Comparison of ENCODE assay signal across 8 cellular contexts in genomic region chr19:49362048-49362925, GRCh38. TPM values are rescaled to one million over a fixed set of nuclear protein-coding genes. Genes with fewer than 3 reads are reported as not detected.
DNase-seq lines count a peak whose midpoint lies in the region; ATAC-seq lines count a peak whose summit lies in the region.

Gene TEAD2 (minus strand): TSS chr19:49362416. CDS start chr19:49360075, 2,341 bp downstream.

- H3K79me1 ChIP-seq in neuronal stem cell (ENCODE audit: low read depth, low read length): peaks cover 12% of the 10 kb centered on the region

- peaks cover 4 to 17% of the 10 kb centered on the region in 2 donors for H3K4me1 ChIP-seq in neuronal stem cell (ENCODE audit: control insufficient read depth in 2 of 2, insufficient read depth in 1 of 2, low read depth in 1 of 2, low read length in 2 of 2)

- peak within 1 kb of the TSS; percentile 98 for H2BK5ac ChIP-seq in neuronal stem cell (ENCODE audit: low read length)

- peak within 1 kb of the TSS; percentile 100 for H3K18ac ChIP-seq in neuronal stem cell (ENCODE audit: low read length)

- H3K27ac Mint-ChIP-seq in activated naive CD4-positive, alpha-beta T cell treated with anti-CD3 and anti-CD28 coated beads for 36 hours: no peak within 1 kb of the TSS

- peak within 1 kb of the TSS; percentile 100 for H3K9ac ChIP-seq in neuronal stem cell (ENCODE audit: low read depth, low read length, poor library complexity)

- peak within 1 kb of the TSS; percentile 99 for H2AK5ac ChIP-seq in neuronal stem cell (ENCODE audit: low read depth, low read length)

- peak within 1 kb of the TSS; percentile 79 for H2AFZ ChIP-seq in neuronal stem cell (ENCODE audit: low read length)

- CTCF ChIA-PET in activated naive CD4-positive, alpha-beta T cell treated with anti-CD3 and anti-CD28 coated beads for 36 hours (lab: Charles Lee): no interaction called here

- H3K27ac ChIP-seq in neuronal stem cell (replicated peaks; ENCODE audit: low read length): peak within 1 kb of the TSS; percentile 91

- DNase-seq in activated naive CD4-positive, alpha-beta T cell treated with Interleukin-2 at 50 U/mL for 16 hours: peak; percentile 11
- no peak for DNase-seq in activated naive CD4-positive, alpha-beta T cell (lab: John Stamatoyannopoulos, UW)
- DNase-seq in activated naive CD4-positive, alpha-beta T cell treated with anti-CD3 and anti-CD28 coated beads for 36 hours: no peak
- DNase-seq in germinal center (ENCODE audit: low spot score) (peak; percentile 24), neuronal stem cell (ENCODE audit: low spot score) (peak; percentile 75)
- DNase-seq in activated effector memory CD4-positive, alpha-beta T cell treated with Interleukin-2 at 50 U/mL for 16 hours: no peak

- ATAC-seq in GM19452 (IDR thresholded peaks at IDR 0.05; ENCODE audit: unreplicated experiment): no peak
- no peak for ATAC-seq in GM18502 (IDR thresholded peaks at IDR 0.05; ENCODE audit: poor library complexity, unreplicated experiment)

- H3K4me1 Mint-ChIP-seq in activated naive CD4-positive, alpha-beta T cell treated with anti-CD3 and anti-CD28 coated beads for 36 hours (ENCODE audit: low read depth): peaks cover 11% of the 10 kb centered on the region

- H3K27me3 ChIP-seq in neuronal stem cell (ENCODE audit: control insufficient read depth in 3 of 3, insufficient read depth in 3 of 3, low read depth in 1 of 3, low read length in 3 of 3): no peaks in the 10 kb centered on the region

- H3K27me3 Mint-ChIP-seq in activated naive CD4-positive, alpha-beta T cell treated with anti-CD3 and anti-CD28 coated beads for 36 hours (ENCODE audit: low read depth): peaks cover 10% of the 10 kb centered on the region

- H3K9me3 Mint-ChIP-seq in activated naive CD4-positive, alpha-beta T cell treated with anti-CD3 and anti-CD28 coated beads for 36 hours: no peaks in the 10 kb centered on the region

- peak within 1 kb of the TSS; percentile 97 for H3K23ac ChIP-seq in neuronal stem cell (ENCODE audit: low read depth, low read length, poor library complexity)

- H3K36me3 Mint-ChIP-seq in activated naive CD4-positive, alpha-beta T cell treated with anti-CD3 and anti-CD28 coated beads for 36 hours (ENCODE audit: low read depth): no peaks in the 10 kb centered on the region

- peak within 1 kb of the TSS; percentile 80 for H3K4me2 ChIP-seq in neuronal stem cell (ENCODE audit: insufficient read depth, low read length, poor library complexity, severe bottlenecking)

- H2BK120ac ChIP-seq in neuronal stem cell (ENCODE audit: low read depth, low read length): peak within 1 kb of the TSS; percentile 89

- H3K14ac ChIP-seq in neuronal stem cell (ENCODE audit: low read length): peak within 1 kb of the TSS; percentile 98

- no peak within 1 kb of the TSS for H4K8ac ChIP-seq in neuronal stem cell (ENCODE audit: low read depth, low read length)

- peak within 1 kb of the TSS; percentile 96 for H3K4ac ChIP-seq in neuronal stem cell (ENCODE audit: low read length)

- peak within 1 kb of the TSS; percentile 44 for H2BK12ac ChIP-seq in neuronal stem cell (ENCODE audit: low read length)

- H4K91ac ChIP-seq in neuronal stem cell (ENCODE audit: low read depth, low read length, poor library complexity): peak within 1 kb of the TSS; percentile 94

- H2BK15ac ChIP-seq in neuronal stem cell (ENCODE audit: low read length): peak within 1 kb of the TSS; percentile 95

- H3K36me3 ChIP-seq in neuronal stem cell (replicated peaks in 1 of 2; ENCODE audit: control insufficient read depth in 2 of 2, insufficient read depth in 2 of 2, low read length in 2 of 2): peaks cover 15 to 31% of the 10 kb centered on the region in 2 donors

- peak within 1 kb of the TSS; percentile 34 for H3K4me3 Mint-ChIP-seq in activated naive CD4-positive, alpha-beta T cell treated with anti-CD3 and anti-CD28 coated beads for 36 hours

- peak within 1 kb of the TSS; percentile 99 to 100 for H3K4me3 ChIP-seq in neuronal stem cell (ENCODE audit: low read length in 2 of 2)

- H3K9me3 ChIP-seq in neuronal stem cell (replicated peaks in 1 of 2; ENCODE audit: control insufficient read depth in 2 of 2, insufficient read depth in 1 of 2, low read depth in 1 of 2, low read length in 2 of 2): peaks cover 0 to 2% of the 10 kb centered on the region in 2 donors

- WGBS in neuronal stem cell (ENCODE audit: extremely low coverage in 2 of 2, insufficient read length in 2 of 2, insufficient replicate concordance in 1 of 2), 2 donors: no CpG with 5 or more reads among the region's 52 CpGs

- intact Hi-C loops in activated naive CD4-positive, alpha-beta T cell treated with anti-CD3 and anti-CD28 coated beads for 36 hours (cut with micrococcal nuclease): loop anchor here (2.0 kb wide), 1 partner anchor 27 kb away; the partner anchor contains the start of gene CD37

RNA-seq across cellular contexts. Expression of gene TEAD2, which starts in this region (rescaled TPM):
- total RNA-seq in activated naive CD4-positive, alpha-beta T cell treated with anti-CD3 and anti-CD28 coated beads for 36 hours: under 1 TPM in 1 of 2 experiments, not detected in 1; 0.20 TPM
- 226 TPM for polyA plus RNA-seq in neuronal stem cell (2013, experiment 1 of 2)
- polyA plus RNA-seq in neuronal stem cell (2013, experiment 2 of 2): 220 TPM

Comparison
In these comparisons a context has a peak if more than half of its experiments do, and no peak if none do; other contexts are left out.
1. DNase-seq: peak in activated naive CD4-positive, alpha-beta T cell treated with Interleukin-2 at 50 U/mL for 16 hours (single experiment), germinal center (single experiment) and neuronal stem cell (single experiment); none in activated naive CD4-positive, alpha-beta T cell (0 of 4), activated naive CD4-positive, alpha-beta T cell treated with anti-CD3 and anti-CD28 coated beads for 36 hours (single experiment) and activated effector memory CD4-positive, alpha-beta T cell treated with Interleukin-2 at 50 U/mL for 16 hours (single experiment).